ENCODE assay signal across 1 cellular context in genomic region chr1:156098782-156099181, GRCh38.
TF ChIP-seq lines count a peak whose summit lies in the region.

No MANE protein-coding gene starts in this region.

TF ChIP-seq in HepG2, 621 proteins besides CTCF, POLR2A, EP300 and RAD21:
- no peak for TF ChIP-seq ZNF484 (CRISPR knock-in tag; IDR thresholded peaks at IDR 0.05; ENCODE audit: borderline replicate concordance, low read depth)
- no peak for TF ChIP-seq ASH2L (IDR thresholded peaks at IDR 0.05; ENCODE audit: insufficient read length, low read depth, low read length)
- TF ChIP-seq CENPBD1 (CRISPR knock-in tag; IDR thresholded peaks at IDR 0.05; ENCODE audit: borderline replicate concordance, low read depth): no peak
- TF ChIP-seq ZNF740 (CRISPR knock-in tag; IDR thresholded peaks at IDR 0.05): no peak
- no peak for TF ChIP-seq ZNF251 (CRISPR knock-in tag; IDR thresholded peaks at IDR 0.05)
- TF ChIP-seq ZNF407 (CRISPR knock-in tag; IDR thresholded peaks at IDR 0.05; ENCODE audit: not compliant biosample characterization): no peak
- no peak for TF ChIP-seq NFAT5 (CRISPR knock-in tag; IDR thresholded peaks at IDR 0.05)
- TF ChIP-seq NFIC (IDR thresholded peaks at IDR 0.05; ENCODE audit: low read length): no peak
- no peak for TF ChIP-seq HCFC1 (IDR thresholded peaks at IDR 0.05; ENCODE audit: low read depth, low read length)
- TF ChIP-seq ZNF343 (CRISPR knock-in tag; IDR thresholded peaks at IDR 0.05): no peak
- TF ChIP-seq RELA (CRISPR knock-in tag; IDR thresholded peaks at IDR 0.05): no peak
- TF ChIP-seq ISL2 (CRISPR knock-in tag; IDR thresholded peaks at IDR 0.05): no peak
